ENCODE assay signal across 1 cellular context in genomic region chr1:48471603-48472576, GRCh38.
TF ChIP-seq lines count a peak whose summit lies in the region.

SPATA6 (minus strand) TSS chr1:48472204; CDS start chr1:48472008, 196 bp downstream.

TF ChIP-seq in HepG2, 621 proteins besides CTCF, POLR2A, EP300 and RAD21 (continued from another document):
- TF ChIP-seq ZNF776 (CRISPR knock-in tag; IDR thresholded peaks at IDR 0.05) (0 out of 2 replicates have a peak, but pooled peaks have one; percentile 27), ZNF687 (CRISPR knock-in tag; IDR thresholded peaks at IDR 0.05) (peak; percentile 54; the same call in 1 of the 2 replicates), PAXIP1 (CRISPR knock-in tag; conservative IDR thresholded peaks at IDR 0.05) (0 out of 2 replicates have a peak, but pooled peaks have one; percentile 18), POLR2AphosphoS5 (IDR thresholded peaks at IDR 0.05; ENCODE audit: low read depth, low read length) (peak; percentile 48), E2F1 (CRISPR knock-in tag; IDR thresholded peaks at IDR 0.05) (0 out of 2 replicates have a peak, but pooled peaks have one; percentile 64), RFX1 (IDR thresholded peaks at IDR 0.05) (peak; percentile 72), KLF16 (CRISPR knock-in tag; IDR thresholded peaks at IDR 0.05) (no peak), HNRNPLL (IDR thresholded peaks at IDR 0.05; ENCODE audit: low read depth, low read length, poor library complexity, severe bottlenecking) (peak; percentile 62), MYPOP (CRISPR knock-in tag; IDR thresholded peaks at IDR 0.05) (peak; percentile 98), ZNF414 (CRISPR knock-in tag; IDR thresholded peaks at IDR 0.05) (0 out of 2 replicates have a peak, but pooled peaks have one; percentile 11), ZNF121 (CRISPR knock-in tag; IDR thresholded peaks at IDR 0.05) (no peak), KDM2A (CRISPR knock-in tag; IDR thresholded peaks at IDR 0.05; ENCODE audit: borderline replicate concordance, low read depth) (peak; percentile 26; the same call in 1 of the 2 replicates), RFX3 (CRISPR knock-in tag; IDR thresholded peaks at IDR 0.05) (peak; percentile 81)
